In the genomic region with DNA sequence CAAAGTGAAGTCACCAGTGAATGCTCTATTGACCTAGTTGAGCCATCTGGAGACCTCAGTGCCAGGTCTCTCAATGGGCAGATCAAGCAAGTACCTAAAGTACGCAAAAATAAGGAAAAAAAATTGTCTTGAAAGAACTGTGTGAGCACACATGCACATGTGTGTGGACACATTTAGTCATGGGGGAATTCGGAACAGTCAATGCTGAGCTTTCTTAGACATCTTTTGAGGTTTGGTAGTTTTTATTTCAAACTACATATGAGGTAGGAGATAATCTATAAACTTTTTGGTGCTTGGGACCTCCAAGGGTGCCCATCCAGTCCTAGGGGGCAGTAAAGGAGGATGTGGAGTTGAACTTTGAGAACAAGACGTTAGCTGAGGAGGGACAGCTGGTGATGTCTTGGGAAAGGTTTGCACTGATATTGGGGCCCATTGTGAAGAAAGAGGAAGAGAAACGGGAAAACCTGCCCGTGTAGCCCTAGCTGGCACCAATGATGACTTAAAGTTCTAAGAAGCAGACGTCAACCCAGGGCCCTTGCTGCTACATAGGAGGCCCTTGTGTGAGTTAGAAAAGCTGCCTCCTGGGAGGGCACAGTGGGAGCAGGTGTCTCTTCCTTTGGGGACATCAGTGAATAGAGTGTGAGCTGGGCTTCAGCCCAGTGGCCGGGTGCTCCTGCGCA, we compare ENCODE assay signal across 19 cellular contexts.
DNase-seq lines count a peak whose midpoint lies in the region; ATAC-seq and TF ChIP-seq lines count a peak whose summit lies in the region.
"Had no signal": no experiment of that assay in that cellular context is flagged by ENCODE, and none has a peak within 500 bp of the region (broad histone marks: within the 10 kb centered on the region; RNA-seq: fewer than 3 reads in every experiment).

No MANE protein-coding gene starts in this region.

- no peaks in the 10 kb centered on the region for H3K4me1 ChIP-seq in neuronal stem cell (ENCODE audit: control insufficient read depth in 2 of 2, insufficient read depth in 1 of 2, low read depth in 1 of 2, low read length in 2 of 2)
- no peaks in the 10 kb centered on the region for H3K4me1 ChIP-seq in mucosa of descending colon (ENCODE audit: low read depth)
- H3K4me1 ChIP-seq: BLaER1, Caco-2 had no signal

- no peak overlapping the region for H3K14ac ChIP-seq in neuronal stem cell (ENCODE audit: low read length)

- TF ChIP-seq CTCF in mucosa of descending colon (IDR thresholded peaks at IDR 0.05), result no peak

- ATAC-seq in activated T-cell treated with anti-CD3 and anti-CD28 coated beads, Interleukin-2, amount 50 U/mL, for 72 hours (replicated peaks in 1 of 2), result peak; percentile 52 to 64
- ATAC-seq in mucosa of descending colon, result no peak
- ATAC-seq in sciatic nerve, result no peak
- ATAC-seq: CD8-positive, alpha-beta T cell; GM23338; HCT116 had no signal

- no peak overlapping the region for H3K18ac ChIP-seq in neuronal stem cell (ENCODE audit: low read length)

- peaks cover 0 to 7% (median 0%) of the 10 kb centered on the region in 3 experiments for H3K27me3 ChIP-seq in neuronal stem cell (ENCODE audit: control insufficient read depth in 3 of 3, insufficient read depth in 3 of 3, low read depth in 1 of 3, low read length in 3 of 3)
- H3K27me3 ChIP-seq: BLaER1 had no signal

- H3K9me3 Mint-ChIP-seq in activated T-cell treated with anti-CD3 and anti-CD28 coated beads, Interleukin-2, amount 50 U/mL, for 72 hours, result no peaks in the 10 kb centered on the region
- no peaks in the 10 kb centered on the region for H3K9me3 Mint-ChIP-seq in activated T-cell treated with anti-CD3 and anti-CD28 coated beads, Interleukin-2, amount 50 U/mL, for 24 hours
- H3K9me3 Mint-ChIP-seq: CD8-positive, alpha-beta T cell; GM23338; H9 had no signal

- no peak overlapping the region for H3K4me3 Mint-ChIP-seq in activated T-cell treated with anti-CD3 and anti-CD28 coated beads, Interleukin-2, amount 50 U/mL, for 72 hours
- H3K4me3 Mint-ChIP-seq in activated T-cell treated with anti-CD3 and anti-CD28 coated beads, Interleukin-2, amount 50 U/mL, for 24 hours, result no peak overlapping the region
- H3K4me3 Mint-ChIP-seq: B cell; CD4-positive, CD25-positive, alpha-beta regulatory T cell; CD8-positive, alpha-beta T cell; GM23338; H9 had no signal

- peaks cover 11% of the 10 kb centered on the region for H3K27me3 Mint-ChIP-seq in activated T-cell treated with anti-CD3 and anti-CD28 coated beads, Interleukin-2, amount 50 U/mL, for 72 hours (ENCODE audit: low read depth)
- H3K27me3 Mint-ChIP-seq in activated T-cell treated with anti-CD3 and anti-CD28 coated beads, Interleukin-2, amount 50 U/mL, for 24 hours, result peaks cover 12% of the 10 kb centered on the region

- H2BK12ac ChIP-seq in neuronal stem cell (ENCODE audit: low read length), result no peak overlapping the region

- no peaks in the 10 kb centered on the region for H3K9me3 ChIP-seq in neuronal stem cell (replicated peaks in 1 of 2; ENCODE audit: control insufficient read depth in 2 of 2, insufficient read depth in 1 of 2, low read depth in 1 of 2, low read length in 2 of 2)
- H3K9me3 ChIP-seq in mucosa of descending colon, result no peaks in the 10 kb centered on the region
- H3K9me3 ChIP-seq: BLaER1, Caco-2 had no signal

- H3K36me3 ChIP-seq in neuronal stem cell (replicated peaks in 1 of 2; ENCODE audit: control insufficient read depth in 2 of 2, insufficient read depth in 2 of 2, low read length in 2 of 2) (no peaks in the 10 kb centered on the region), mucosa of descending colon (ENCODE audit: low read depth) (no peaks in the 10 kb centered on the region)
- H3K36me3 ChIP-seq: BLaER1 had no signal

- H2BK120ac ChIP-seq in neuronal stem cell (ENCODE audit: low read depth, low read length), result no peak overlapping the region

- H2AK5ac ChIP-seq in neuronal stem cell (ENCODE audit: low read depth, low read length), result no peak overlapping the region

- no peak overlapping the region for H2BK5ac ChIP-seq in neuronal stem cell (ENCODE audit: low read length)

- H3K4me3 ChIP-seq in neuronal stem cell (ENCODE audit: low read length in 2 of 2) (no peak overlapping the region), mucosa of descending colon (no peak overlapping the region)
- H3K4me3 ChIP-seq: BLaER1, GM23338 had no signal

- peak overlapping the region; percentile 32 for H3K23ac ChIP-seq in neuronal stem cell (ENCODE audit: low read depth, low read length, poor library complexity)

- H2AFZ ChIP-seq in neuronal stem cell (ENCODE audit: low read length), result no peak overlapping the region
- H2AFZ ChIP-seq: GM23338 had no signal

- H2BK15ac ChIP-seq in neuronal stem cell (ENCODE audit: low read length), result no peak overlapping the region

- peaks cover 2% of the 10 kb centered on the region for H3K79me1 ChIP-seq in neuronal stem cell (ENCODE audit: low read depth, low read length)

- intact Hi-C loops in mucosa of descending colon (cut with DNase I, micrococcal nuclease) (no loop called here), sciatic nerve (cut with DNase I) (no loop called here)

- peaks cover 6% of the 10 kb centered on the region for H3K4me1 Mint-ChIP-seq in activated T-cell treated with anti-CD3 and anti-CD28 coated beads, Interleukin-2, amount 50 U/mL, for 72 hours (ENCODE audit: low read depth)
- H3K4me1 Mint-ChIP-seq in activated T-cell treated with anti-CD3 and anti-CD28 coated beads, Interleukin-2, amount 50 U/mL, for 24 hours (ENCODE audit: low read depth), result no peaks in the 10 kb centered on the region
- H3K4me1 Mint-ChIP-seq: B cell; CD4-positive, CD25-positive, alpha-beta regulatory T cell; GM23338; H9 had no signal

- no peak overlapping the region for H4K8ac ChIP-seq in neuronal stem cell (ENCODE audit: low read depth, low read length)

- no peak overlapping the region for H3K9ac ChIP-seq in neuronal stem cell (ENCODE audit: low read depth, low read length, poor library complexity)
- H3K9ac ChIP-seq: BLaER1 had no signal

- DNase-seq in activated T-cell treated with anti-CD3 and anti-CD28 coated beads, Interleukin-2, amount 50 U/mL, for 72 hours, result no peak
- no peak for DNase-seq in activated T-cell treated with anti-CD3 and anti-CD28 coated beads, Interleukin-2, amount 50 U/mL, for 24 hours
- DNase-seq in MV-4-11 (lab: John Stamatoyannopoulos, UW), result peak; percentile 50
- DNase-seq in neuronal stem cell (ENCODE audit: low spot score), result no peak
- DNase-seq in mucosa of descending colon, result no peak
- DNase-seq in sciatic nerve (ENCODE audit: low spot score), result no peak
- DNase-seq: Caco-2; CD4-positive, CD25-positive, alpha-beta regulatory T cell; CD8-positive, alpha-beta T cell; DMS79; EL; GDM1; H9 had no signal

- H3K27ac ChIP-seq in neuronal stem cell (replicated peaks; ENCODE audit: low read length), result no peak overlapping the region
- H3K27ac ChIP-seq: 22Rv1, BLaER1, C4-2B had no signal

- H3K4me2 ChIP-seq in neuronal stem cell (ENCODE audit: insufficient read depth, low read length, poor library complexity, severe bottlenecking), result no peak overlapping the region
- H3K4me2 ChIP-seq: BLaER1, GM23338 had no signal

- no peak overlapping the region for H3K27ac Mint-ChIP-seq in activated T-cell treated with anti-CD3 and anti-CD28 coated beads, Interleukin-2, amount 50 U/mL, for 72 hours
- H3K27ac Mint-ChIP-seq in activated T-cell treated with anti-CD3 and anti-CD28 coated beads, Interleukin-2, amount 50 U/mL, for 24 hours, result no peak overlapping the region
- H3K27ac Mint-ChIP-seq: B cell; CD4-positive, CD25-positive, alpha-beta regulatory T cell; CD8-positive, alpha-beta T cell; GM23338; H9 had no signal

- no peak overlapping the region for H4K91ac ChIP-seq in neuronal stem cell (ENCODE audit: low read depth, low read length, poor library complexity)

- H3K4ac ChIP-seq in neuronal stem cell (ENCODE audit: low read length), result no peak overlapping the region

- no CpG with 5 or more reads among the region's 8 CpGs for WGBS in neuronal stem cell (ENCODE audit: extremely low coverage in 2 of 2, insufficient read length in 2 of 2, insufficient replicate concordance in 1 of 2), 2 donors

- H3K36me3 Mint-ChIP-seq in activated T-cell treated with anti-CD3 and anti-CD28 coated beads, Interleukin-2, amount 50 U/mL, for 72 hours (ENCODE audit: insufficient read depth in 2 of 2), result no peaks in the 10 kb centered on the region
- no peaks in the 10 kb centered on the region for H3K36me3 Mint-ChIP-seq in activated T-cell treated with anti-CD3 and anti-CD28 coated beads, Interleukin-2, amount 50 U/mL, for 24 hours (ENCODE audit: low read depth)
- H3K36me3 Mint-ChIP-seq: CD4-positive, CD25-positive, alpha-beta regulatory T cell; CD8-positive, alpha-beta T cell had no signal

Comparison
In these comparisons a context has a peak if more than half of its experiments do, and no peak if none do; other contexts are left out.
1. ATAC-seq: peak in activated T-cell treated with anti-CD3 and anti-CD28 coated beads, Interleukin-2, amount 50 U/mL, for 72 hours (2 of 2); none in mucosa of descending colon (single experiment) and sciatic nerve (single experiment).